In the genomic region with DNA sequence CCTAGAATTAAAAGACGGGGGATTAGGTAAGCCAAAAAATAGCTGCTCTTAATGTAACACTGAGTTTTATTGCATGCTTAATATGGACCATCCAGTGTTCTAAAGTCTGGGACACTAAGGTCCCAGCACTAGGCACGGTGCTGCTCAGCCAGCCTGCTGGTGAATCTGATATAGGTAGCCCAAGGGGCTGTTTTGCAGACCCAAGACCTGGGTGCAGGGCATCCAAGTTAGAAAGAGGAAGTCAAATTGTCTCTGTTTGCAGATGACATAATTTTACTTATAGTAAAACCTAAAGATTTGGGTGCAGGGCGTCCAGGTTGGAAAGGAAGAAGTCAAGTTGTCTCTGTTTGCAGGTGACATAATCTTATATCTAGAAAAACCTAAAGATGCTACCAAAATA, we compare ENCODE assay signal across 36 cellular contexts. TPM values are rescaled to one million over a fixed set of nuclear protein-coding genes. Genes with fewer than 3 reads are reported as not detected.
"Had no signal": no experiment of that assay in that cellular context is flagged by ENCODE, and none has a peak within 500 bp of the region (broad histone marks: within the 10 kb centered on the region; RNA-seq: fewer than 3 reads in every experiment).

No MANE protein-coding gene starts in this region.

- H3K4me1 ChIP-seq: esophagus squamous epithelium, neural progenitor cell, prostate gland, right atrium auricular region, suprapubic skin, upper lobe of right lung, uterus had no signal

- H3K9ac ChIP-seq: neural progenitor cell had no signal

- H3K4me2 ChIP-seq: neural progenitor cell, smooth muscle cell had no signal

- DNase-seq: effector memory CD8-positive, alpha-beta T cell; erythroblast; esophagus squamous epithelium; foreskin melanocyte; glutamatergic neuron; heart right ventricle; hippocampal formation; left cardiac atrium; left lung; mesenchymal stem cell; mucosa of descending colon; naive B cell; nucleus accumbens; stimulated activated CD4-positive, alpha-beta T cell treated with anti-CD3 and anti-CD28 coated beads, Interleukin-12 subunit alpha, Interleukin-12 subunit beta, amount 100 ng/mL, for 4 hours; stimulated activated CD4-positive, alpha-beta T cell treated with anti-CD3 and anti-CD28 coated beads, Interleukin-1b, Interleukin-23, amount 100 ng/mL, for 48 hours; stimulated activated CD4-positive, alpha-beta T cell treated with anti-CD3 and anti-CD28 coated beads, Interleukin-4, amount 100 ng/mL, for 1 hour; stimulated activated CD8-positive, alpha-beta memory T cell treated with anti-CD3 and anti-CD28 coated beads, Interleukin-4, amount 100 ng/mL, for 48 hours; stimulated activated naive CD4-positive, alpha-beta T cell; stimulated activated naive CD8-positive, alpha-beta T cell treated with anti-CD3 and anti-CD28 coated beads, Interleukin-15, amount 100 ng/mL, for 72 hours; transverse colon; upper lobe of right lung; uterus had no signal

- H2AFZ ChIP-seq: neural progenitor cell had no signal

- H3K27ac ChIP-seq: esophagus squamous epithelium, heart right ventricle, neural progenitor cell, prostate gland, right atrium auricular region, suprapubic skin, transverse colon, upper lobe of right lung, uterus had no signal

- ATAC-seq: effector memory CD8-positive, alpha-beta T cell; heart right ventricle; left cardiac atrium; left lung; mucosa of descending colon; natural killer cell treated with Interleukin-12 subunit alpha and Interleukin-12 subunit beta and Interleukin-15 and Interleukin-18, amount 100 ng/mL, for 72 hours; sciatic nerve; stimulated activated naive CD8-positive, alpha-beta T cell treated with anti-CD3 and anti-CD28 coated beads, Interleukin-15, amount 100 ng/mL, for 72 hours had no signal

- H3K36me3 ChIP-seq: esophagus squamous epithelium, heart right ventricle, left lung, neural progenitor cell, prostate gland, right atrium auricular region, suprapubic skin, transverse colon, upper lobe of right lung, uterus had no signal

- H3K9me3 ChIP-seq: esophagus squamous epithelium, left lung, mucosa of descending colon, prostate gland, right atrium auricular region, suprapubic skin, transverse colon, upper lobe of right lung, uterus had no signal

- H3K27me3 ChIP-seq: esophagus squamous epithelium, left lung, right atrium auricular region, suprapubic skin, transverse colon, upper lobe of right lung, uterus had no signal

- H3K4me3 ChIP-seq: esophagus squamous epithelium, heart right ventricle, left lung, mucosa of descending colon, neural progenitor cell, prostate gland, right atrium auricular region, smooth muscle cell, suprapubic skin, transverse colon, upper lobe of right lung, uterus had no signal

RNA-seq across cellular contexts. Expression of gene IFNA5, which starts 17.8 kb away (rescaled TPM):
- total RNA-seq: dermis microvascular lymphatic vessel endothelial cell; esophagus squamous epithelium; heart right ventricle; kidney epithelial cell; left cardiac atrium; left lung; lower leg skin; lung microvascular endothelial cell; mesothelial cell of epicardium; natural killer cell treated with Interleukin-12 subunit alpha and Interleukin-12 subunit beta and Interleukin-15 and Interleukin-18, amount 100 ng/mL, for 72 hours; osteocyte; prostate gland; right atrium auricular region; suprapubic skin; transverse colon; upper lobe of right lung had no signal
- polyA plus RNA-seq: heart right ventricle, smooth muscle cell, thymus had no signal

RNA-seq across cellular contexts. Expression of gene IFNA14, which starts 47.5 kb away (rescaled TPM):
- total RNA-seq: dermis microvascular lymphatic vessel endothelial cell; esophagus squamous epithelium; heart right ventricle; kidney epithelial cell; left cardiac atrium; left lung; lower leg skin; lung microvascular endothelial cell; mesothelial cell of epicardium; mucosa of descending colon; natural killer cell treated with Interleukin-12 subunit alpha and Interleukin-12 subunit beta and Interleukin-15 and Interleukin-18, amount 100 ng/mL, for 72 hours; osteocyte; prostate gland; right atrium auricular region; sciatic nerve; smooth muscle cell; suprapubic skin; transverse colon; upper lobe of right lung; uterus had no signal
- polyA plus RNA-seq: heart right ventricle, smooth muscle cell, thymus had no signal

RNA-seq across cellular contexts. Expression of gene IFNA17, which starts 59.3 kb away (rescaled TPM):
- total RNA-seq: dermis microvascular lymphatic vessel endothelial cell; esophagus squamous epithelium; heart right ventricle; kidney epithelial cell; left cardiac atrium; left lung; lower leg skin; lung microvascular endothelial cell; mesothelial cell of epicardium; mucosa of descending colon; natural killer cell treated with Interleukin-12 subunit alpha and Interleukin-12 subunit beta and Interleukin-15 and Interleukin-18, amount 100 ng/mL, for 72 hours; osteocyte; prostate gland; right atrium auricular region; sciatic nerve; smooth muscle cell; suprapubic skin; transverse colon; upper lobe of right lung; uterus had no signal
- polyA plus RNA-seq: heart right ventricle, smooth muscle cell, thymus had no signal
